ENCODE assay signal across 1 cellular context in the genomic region with DNA sequence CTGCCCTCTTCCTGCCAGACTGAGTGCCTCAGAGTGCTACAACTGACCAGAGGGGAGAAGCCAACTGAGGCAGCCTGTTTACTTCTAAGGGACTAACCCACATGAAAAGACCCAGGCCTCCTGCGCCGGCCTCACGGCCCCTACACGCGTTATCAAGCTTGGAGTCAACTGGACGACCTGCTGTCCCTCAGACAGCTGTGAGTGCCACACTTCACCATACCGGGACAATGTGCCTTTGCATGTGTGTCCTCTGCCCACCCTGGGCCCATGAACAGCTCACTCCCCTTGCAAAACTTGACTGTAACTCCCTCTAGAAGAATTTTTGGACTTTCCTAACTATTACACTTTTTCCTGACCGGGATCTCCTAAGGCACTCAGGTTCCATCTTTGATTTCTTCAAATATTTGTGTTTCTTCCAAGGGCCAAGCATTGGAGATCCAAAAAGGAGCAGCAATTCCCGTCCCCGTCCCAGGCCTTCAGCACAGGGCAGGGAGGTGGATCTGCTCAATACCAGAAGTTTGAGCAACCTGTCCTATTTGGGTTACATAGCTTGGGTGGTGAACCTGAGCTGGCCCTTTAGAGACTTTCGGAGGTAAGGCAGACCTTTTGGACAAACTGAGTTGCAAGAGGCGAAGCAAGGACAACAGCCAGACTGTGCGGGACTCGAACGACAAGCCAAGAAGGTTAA.
TF ChIP-seq lines count a peak whose summit lies in the region.

No MANE protein-coding gene starts in this region.

TF ChIP-seq in HEK293, 187 proteins besides CTCF, POLR2A, EP300 and RAD21 (continued from another document):
- TF ChIP-seq ZSCAN23 (tag by site-specific recombination; IDR thresholded peaks at IDR 0.05) (no peak), ZSCAN30 (tag by site-specific recombination; IDR thresholded peaks at IDR 0.05) (no peak), ZNF560 (tag by site-specific recombination; IDR thresholded peaks at IDR 0.05; ENCODE audit: borderline replicate concordance) (no peak), ZSCAN16 (tag by site-specific recombination; IDR thresholded peaks at IDR 0.05) (no peak), ZNF121 (tag by site-specific recombination; IDR thresholded peaks at IDR 0.05) (0 out of 2 replicates have a peak, but pooled peaks have one; percentile 13), ZNF10 (tag by site-specific recombination; IDR thresholded peaks at IDR 0.05) (no peak), ZNF830 (tag by site-specific recombination; IDR thresholded peaks at IDR 0.05; ENCODE audit: low read depth) (no peak), KLF10 (tag by site-specific recombination; IDR thresholded peaks at IDR 0.05) (no peak), ZFP41 (tag by site-specific recombination; IDR thresholded peaks at IDR 0.05; ENCODE audit: borderline replicate concordance) (no peak), ZNF184 (tag by site-specific recombination; IDR thresholded peaks at IDR 0.05) (no peak), ZNF626 (tag by site-specific recombination; IDR thresholded peaks at IDR 0.05) (no peak), ZNF660 (tag by site-specific recombination; IDR thresholded peaks at IDR 0.05) (no peak), SETDB1 (IDR thresholded peaks at IDR 0.05; ENCODE audit: insufficient read length, low read length) (no peak), ZBTB7A (tag by site-specific recombination; IDR thresholded peaks at IDR 0.05; ENCODE audit: low read depth) (no peak)
- TF ChIP-seq, protein P1, sequence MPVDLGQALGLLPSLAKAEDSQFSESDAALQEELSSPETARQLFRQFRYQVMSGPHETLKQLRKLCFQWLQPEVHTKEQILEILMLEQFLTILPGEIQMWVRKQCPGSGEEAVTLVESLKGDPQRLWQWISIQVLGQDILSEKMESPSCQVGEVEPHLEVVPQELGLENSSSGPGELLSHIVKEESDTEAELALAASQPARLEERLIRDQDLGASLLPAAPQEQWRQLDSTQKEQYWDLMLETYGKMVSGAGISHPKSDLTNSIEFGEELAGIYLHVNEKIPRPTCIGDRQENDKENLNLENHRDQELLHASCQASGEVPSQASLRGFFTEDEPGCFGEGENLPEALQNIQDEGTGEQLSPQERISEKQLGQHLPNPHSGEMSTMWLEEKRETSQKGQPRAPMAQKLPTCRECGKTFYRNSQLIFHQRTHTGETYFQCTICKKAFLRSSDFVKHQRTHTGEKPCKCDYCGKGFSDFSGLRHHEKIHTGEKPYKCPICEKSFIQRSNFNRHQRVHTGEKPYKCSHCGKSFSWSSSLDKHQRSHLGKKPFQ (tag by site-specific recombination; IDR thresholded peaks at IDR 0.05), result no peak
- TF ChIP-seq, protein P2, sequence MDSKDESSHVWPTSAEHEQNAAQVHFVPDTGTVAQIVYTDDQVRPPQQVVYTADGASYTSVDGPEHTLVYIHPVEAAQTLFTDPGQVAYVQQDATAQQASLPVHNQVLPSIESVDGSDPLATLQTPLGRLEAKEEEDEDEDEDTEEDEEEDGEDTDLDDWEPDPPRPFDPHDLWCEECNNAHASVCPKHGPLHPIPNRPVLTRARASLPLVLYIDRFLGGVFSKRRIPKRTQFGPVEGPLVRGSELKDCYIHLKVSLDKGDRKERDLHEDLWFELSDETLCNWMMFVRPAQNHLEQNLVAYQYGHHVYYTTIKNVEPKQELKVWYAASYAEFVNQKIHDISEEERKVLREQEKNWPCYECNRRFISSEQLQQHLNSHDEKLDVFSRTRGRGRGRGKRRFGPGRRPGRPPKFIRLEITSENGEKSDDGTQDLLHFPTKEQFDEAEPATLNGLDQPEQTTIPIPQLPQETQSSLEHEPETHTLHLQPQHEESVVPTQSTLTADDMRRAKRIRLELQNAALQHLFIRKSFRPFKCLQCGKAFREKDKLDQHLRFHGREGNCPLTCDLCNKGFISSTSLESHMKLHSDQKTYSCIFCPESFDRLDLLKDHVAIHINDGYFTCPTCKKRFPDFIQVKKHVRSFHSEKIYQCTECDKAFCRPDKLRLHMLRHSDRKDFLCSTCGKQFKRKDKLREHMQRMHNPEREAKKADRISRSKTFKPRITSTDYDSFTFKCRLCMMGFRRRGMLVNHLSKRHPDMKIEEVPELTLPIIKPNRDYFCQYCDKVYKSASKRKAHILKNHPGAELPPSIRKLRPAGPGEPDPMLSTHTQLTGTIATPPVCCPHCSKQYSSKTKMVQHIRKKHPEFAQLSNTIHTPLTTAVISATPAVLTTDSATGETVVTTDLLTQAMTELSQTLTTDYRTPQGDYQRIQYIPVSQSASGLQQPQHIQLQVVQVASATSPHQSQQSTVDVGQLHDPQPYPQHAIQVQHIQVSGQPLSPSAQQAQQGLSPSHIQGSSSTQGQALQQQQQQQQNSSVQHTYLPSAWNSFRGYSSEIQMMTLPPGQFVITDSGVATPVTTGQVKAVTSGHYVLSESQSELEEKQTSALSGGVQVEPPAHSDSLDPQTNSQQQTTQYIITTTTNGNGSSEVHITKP (tag by site-specific recombination; IDR thresholded peaks at IDR 0.05), result peak; percentile 42
- TF ChIP-seq, protein P3, sequence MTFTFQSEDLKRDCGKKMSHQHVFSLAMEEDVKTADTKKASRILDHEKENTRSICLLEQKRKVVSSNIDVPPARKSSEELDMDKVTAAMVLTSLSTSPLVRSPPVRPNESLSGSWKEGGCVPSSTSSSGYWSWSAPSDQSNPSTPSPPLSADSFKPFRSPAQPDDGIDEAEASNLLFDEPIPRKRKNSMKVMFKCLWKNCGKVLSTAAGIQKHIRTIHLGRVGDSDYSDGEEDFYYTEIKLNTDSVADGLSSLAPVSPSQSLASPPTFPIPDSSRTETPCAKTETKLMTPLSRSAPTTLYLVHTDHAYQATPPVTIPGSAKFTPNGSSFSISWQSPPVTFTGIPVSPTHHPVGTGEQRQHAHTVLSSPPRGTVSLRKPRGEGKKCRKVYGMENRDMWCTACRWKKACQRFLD (tag by site-specific recombination; IDR thresholded peaks at IDR 0.05), result no peak
- TF ChIP-seq, protein P4, sequence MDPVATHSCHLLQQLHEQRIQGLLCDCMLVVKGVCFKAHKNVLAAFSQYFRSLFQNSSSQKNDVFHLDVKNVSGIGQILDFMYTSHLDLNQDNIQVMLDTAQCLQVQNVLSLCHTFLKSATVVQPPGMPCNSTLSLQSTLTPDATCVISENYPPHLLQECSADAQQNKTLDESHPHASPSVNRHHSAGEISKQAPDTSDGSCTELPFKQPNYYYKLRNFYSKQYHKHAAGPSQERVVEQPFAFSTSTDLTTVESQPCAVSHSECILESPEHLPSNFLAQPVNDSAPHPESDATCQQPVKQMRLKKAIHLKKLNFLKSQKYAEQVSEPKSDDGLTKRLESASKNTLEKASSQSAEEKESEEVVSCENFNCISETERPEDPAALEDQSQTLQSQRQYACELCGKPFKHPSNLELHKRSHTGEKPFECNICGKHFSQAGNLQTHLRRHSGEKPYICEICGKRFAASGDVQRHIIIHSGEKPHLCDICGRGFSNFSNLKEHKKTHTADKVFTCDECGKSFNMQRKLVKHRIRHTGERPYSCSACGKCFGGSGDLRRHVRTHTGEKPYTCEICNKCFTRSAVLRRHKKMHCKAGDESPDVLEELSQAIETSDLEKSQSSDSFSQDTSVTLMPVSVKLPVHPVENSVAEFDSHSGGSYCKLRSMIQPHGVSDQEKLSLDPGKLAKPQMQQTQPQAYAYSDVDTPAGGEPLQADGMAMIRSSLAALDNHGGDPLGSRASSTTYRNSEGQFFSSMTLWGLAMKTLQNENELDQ (tag by site-specific recombination; IDR thresholded peaks at IDR 0.05; ENCODE audit: low read depth), result no peak
- TF ChIP-seq, protein P5, sequence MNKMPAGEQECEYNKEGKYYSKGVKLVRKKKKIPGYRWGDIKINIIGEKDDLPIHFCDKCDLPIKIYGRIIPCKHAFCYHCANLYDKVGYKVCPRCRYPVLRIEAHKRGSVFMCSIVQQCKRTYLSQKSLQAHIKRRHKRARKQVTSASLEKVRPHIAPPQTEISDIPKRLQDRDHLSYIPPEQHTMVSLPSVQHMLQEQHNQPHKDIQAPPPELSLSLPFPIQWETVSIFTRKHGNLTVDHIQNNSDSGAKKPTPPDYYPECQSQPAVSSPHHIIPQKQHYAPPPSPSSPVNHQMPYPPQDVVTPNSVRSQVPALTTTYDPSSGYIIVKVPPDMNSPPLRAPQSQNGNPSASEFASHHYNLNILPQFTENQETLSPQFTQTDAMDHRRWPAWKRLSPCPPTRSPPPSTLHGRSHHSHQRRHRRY (tag by site-specific recombination; IDR thresholded peaks at IDR 0.05), result no peak
